Comparison of ENCODE assay signal across 31 cellular contexts in genomic region chr5:9554122-9554521, GRCh38. TPM values are rescaled to one million over a fixed set of nuclear protein-coding genes. Genes with fewer than 3 reads are reported as not detected.
"Had no signal": no experiment of that assay in that cellular context is flagged by ENCODE, and none has a peak within 500 bp of the region (broad histone marks: within the 10 kb centered on the region; RNA-seq: fewer than 3 reads in every experiment).

No MANE protein-coding gene starts in this region.

- H3K27me3 ChIP-seq: ascending aorta, breast epithelium, cardiac muscle cell, dorsolateral prefrontal cortex, esophagus squamous epithelium, gastroesophageal sphincter, heart right ventricle had no signal

- H3K27ac ChIP-seq: ascending aorta, breast epithelium, cardiac muscle cell, coronary artery, dorsolateral prefrontal cortex, gastroesophageal sphincter, heart right ventricle had no signal

- DNase-seq: activated CD4-positive, alpha-beta T cell treated with anti-CD3 and anti-CD28 coated beads for 48 hours; activated CD4-positive, alpha-beta T cell treated with anti-CD3 and anti-CD28 coated beads, Interleukin-2, amount 50 U/mL, for 1 hour; activated CD4-positive, alpha-beta T cell treated with anti-CD3 and anti-CD28 coated beads, Interleukin-2, amount 50 U/mL, for 48 hours; activated CD4-positive, CD25-positive, alpha-beta regulatory T cell; activated CD4-positive, CD25-positive, alpha-beta regulatory T cell treated with anti-CD3 and anti-CD28 coated beads, Interleukin-2, amount 50 U/mL, for 72 hours; activated CD8-positive, alpha-beta memory T cell treated with anti-CD3 and anti-CD28 coated beads for 24 hours; activated CD8-positive, alpha-beta T cell treated with anti-CD3 and anti-CD28 coated beads for 36 hours; activated effector memory CD4-positive, alpha-beta T cell treated with anti-CD3 and anti-CD28 coated beads, Interleukin-2, amount 50 U/mL, for 16 hours; activated naive CD4-positive, alpha-beta T cell treated with anti-CD3 and anti-CD28 coated beads, Interleukin-2, amount 10 ng/mL, durations not matched to agents 7 days and 5 days; activated naive CD8-positive, alpha-beta T cell treated with anti-CD3 and anti-CD28 coated beads, Interleukin-2, amount 10 ng/mL, durations not matched to agents 7 days and 5 days; activated T-cell treated with anti-CD3 and anti-CD28 coated beads, Interleukin-2, amount 50 U/mL, for 4 hours; central memory CD4-positive, alpha-beta T cell; cerebellar nuclear complex; dorsolateral prefrontal cortex; effector CD4-positive, alpha-beta T cell; effector memory CD8-positive, alpha-beta T cell; erythroblast; esophagus squamous epithelium; foreskin melanocyte; heart right ventricle; T-helper 2 cell had no signal

- ATAC-seq: activated CD8-positive, alpha-beta T cell treated with anti-CD3 and anti-CD28 coated beads for 36 hours; activated naive CD4-positive, alpha-beta T cell treated with anti-CD3 and anti-CD28 coated beads, Interleukin-2, amount 50 U/mL, for 72 hours; activated T-cell treated with anti-CD3 and anti-CD28 coated beads, Interleukin-2, amount 50 U/mL, for 4 hours; effector memory CD8-positive, alpha-beta T cell; gastroesophageal sphincter; heart right ventricle had no signal

- H3K4me1 Mint-ChIP-seq: activated naive CD4-positive, alpha-beta T cell treated with anti-CD3 and anti-CD28 coated beads, Interleukin-2, amount 10 ng/mL, durations not matched to agents 7 days and 5 days; activated naive CD8-positive, alpha-beta T cell treated with anti-CD3 and anti-CD28 coated beads, Interleukin-2, amount 10 ng/mL, durations not matched to agents 7 days and 5 days; brain had no signal

- H3K36me3 Mint-ChIP-seq: activated naive CD4-positive, alpha-beta T cell treated with anti-CD3 and anti-CD28 coated beads, Interleukin-2, amount 10 ng/mL, durations not matched to agents 7 days and 5 days; activated naive CD4-positive, alpha-beta T cell treated with anti-CD3 and anti-CD28 coated beads, Interleukin-2, amount 50 U/mL, for 72 hours; activated naive CD8-positive, alpha-beta T cell treated with anti-CD3 and anti-CD28 coated beads, Interleukin-2, amount 10 ng/mL, durations not matched to agents 7 days and 5 days had no signal

- H3K4me1 ChIP-seq: ascending aorta, breast epithelium, gastroesophageal sphincter, heart right ventricle had no signal

- H3K27ac Mint-ChIP-seq: activated CD8-positive, alpha-beta T cell treated with anti-CD3 and anti-CD28 coated beads for 36 hours; activated naive CD4-positive, alpha-beta T cell treated with anti-CD3 and anti-CD28 coated beads, Interleukin-2, amount 10 ng/mL, durations not matched to agents 7 days and 5 days; activated naive CD4-positive, alpha-beta T cell treated with anti-CD3 and anti-CD28 coated beads, Interleukin-2, amount 50 U/mL, for 72 hours; activated naive CD8-positive, alpha-beta T cell treated with anti-CD3 and anti-CD28 coated beads, Interleukin-2, amount 10 ng/mL, durations not matched to agents 7 days and 5 days; activated T-helper 1 cell treated with anti-CD3 and anti-CD28 coated beads, Interleukin-12 subunit alpha, Interleukin-12 subunit beta, Interleukin-2, Interleukin-4 antibody, amounts not matched to agents 30 ng/mL and 10 ng/mL and 1 ng/mL, durations not matched to agents 14 hours and 24 hours and 36 hours; activated T-helper 2 cell treated with anti-CD3 and anti-CD28 coated beads, Interferon-gamma antibody, Interleukin-2, Interleukin-4, amounts not matched to agents 10 μg/mL and 5 μg/mL and 100 μg/mL, durations not matched to agents 14 hours and 24 hours and 36 hours; brain; dendritic cell treated with granulocyte-macrophage colony-stimulating factor and Interleukin-4, amounts not matched to agents 40 ng/mL and 50 ng/mL, for 4 days; effector memory CD8-positive, alpha-beta T cell had no signal

- H3K9me3 ChIP-seq: ascending aorta, breast epithelium, esophagus squamous epithelium, gastroesophageal sphincter, heart right ventricle had no signal

- H3K27me3 Mint-ChIP-seq: activated CD8-positive, alpha-beta T cell treated with anti-CD3 and anti-CD28 coated beads for 36 hours; activated naive CD4-positive, alpha-beta T cell treated with anti-CD3 and anti-CD28 coated beads, Interleukin-2, amount 10 ng/mL, durations not matched to agents 7 days and 5 days; activated naive CD8-positive, alpha-beta T cell treated with anti-CD3 and anti-CD28 coated beads, Interleukin-2, amount 10 ng/mL, durations not matched to agents 7 days and 5 days; brain; effector memory CD8-positive, alpha-beta T cell had no signal

- H3K4me3 Mint-ChIP-seq: activated CD8-positive, alpha-beta T cell treated with anti-CD3 and anti-CD28 coated beads for 36 hours; activated naive CD4-positive, alpha-beta T cell treated with anti-CD3 and anti-CD28 coated beads, Interleukin-2, amount 10 ng/mL, durations not matched to agents 7 days and 5 days; activated naive CD8-positive, alpha-beta T cell treated with anti-CD3 and anti-CD28 coated beads, Interleukin-2, amount 10 ng/mL, durations not matched to agents 7 days and 5 days; activated T-cell treated with anti-CD3 and anti-CD28 coated beads, Interleukin-2, amount 50 U/mL, for 4 hours; activated T-helper 1 cell treated with anti-CD3 and anti-CD28 coated beads, Interleukin-12 subunit alpha, Interleukin-12 subunit beta, Interleukin-2, Interleukin-4 antibody, amounts not matched to agents 30 ng/mL and 10 ng/mL and 1 ng/mL, durations not matched to agents 14 hours and 24 hours and 36 hours; brain; dendritic cell treated with granulocyte-macrophage colony-stimulating factor and Interleukin-4, amounts not matched to agents 40 ng/mL and 50 ng/mL, for 4 days; effector memory CD8-positive, alpha-beta T cell had no signal

- H3K9me3 Mint-ChIP-seq: activated CD8-positive, alpha-beta T cell treated with anti-CD3 and anti-CD28 coated beads for 36 hours; activated naive CD4-positive, alpha-beta T cell treated with anti-CD3 and anti-CD28 coated beads, Interleukin-2, amount 10 ng/mL, durations not matched to agents 7 days and 5 days; activated naive CD8-positive, alpha-beta T cell treated with anti-CD3 and anti-CD28 coated beads, Interleukin-2, amount 10 ng/mL, durations not matched to agents 7 days and 5 days; activated T-helper 1 cell treated with anti-CD3 and anti-CD28 coated beads, Interleukin-12 subunit alpha, Interleukin-12 subunit beta, Interleukin-2, Interleukin-4 antibody, amounts not matched to agents 30 ng/mL and 10 ng/mL and 1 ng/mL, durations not matched to agents 14 hours and 24 hours and 36 hours; activated T-helper 2 cell treated with anti-CD3 and anti-CD28 coated beads, Interferon-gamma antibody, Interleukin-2, Interleukin-4, amounts not matched to agents 10 μg/mL and 5 μg/mL and 100 μg/mL, durations not matched to agents 14 hours and 24 hours and 36 hours; dendritic cell treated with granulocyte-macrophage colony-stimulating factor and Interleukin-4, amounts not matched to agents 40 ng/mL and 50 ng/mL, for 4 days had no signal

- H3K36me3 ChIP-seq: breast epithelium had no signal

- H3K4me3 ChIP-seq: ascending aorta, breast epithelium, cardiac muscle cell, coronary artery, dorsolateral prefrontal cortex, esophagus squamous epithelium, gastroesophageal sphincter, heart right ventricle had no signal

RNA-seq across cellular contexts. Expression of gene SEMA5A, which starts 8.2 kb away (rescaled TPM):
- total RNA-seq: activated CD8-positive, alpha-beta T cell treated with anti-CD3 and anti-CD28 coated beads for 36 hours; activated naive CD4-positive, alpha-beta T cell treated with anti-CD3 and anti-CD28 coated beads, Interleukin-2, amount 50 U/mL, for 72 hours; activated T-helper 1 cell treated with anti-CD3 and anti-CD28 coated beads, Interleukin-12 subunit alpha, Interleukin-12 subunit beta, Interleukin-2, Interleukin-4 antibody, amounts not matched to agents 30 ng/mL and 10 ng/mL and 1 ng/mL, durations not matched to agents 14 hours and 24 hours and 36 hours had no signal
